8 cellular contexts compared by ENCODE assay signal in genomic region chr3:48716508-48716981, GRCh38. TPM values are rescaled to one million over a fixed set of nuclear protein-coding genes. Genes with fewer than 3 reads are reported as not detected.
DNase-seq lines count a peak whose midpoint lies in the region; ATAC-seq and TF ChIP-seq lines count a peak whose summit lies in the region.

No MANE protein-coding gene starts in this region.

- H3K4me1 Mint-ChIP-seq in naive thymus-derived CD8-positive, alpha-beta T cell = peaks cover 17 to 52% (median 48%) of the 10 kb centered on the region in 4 donors

- POLR2A ChIA-PET in naive thymus-derived CD8-positive, alpha-beta T cell (lab: Charles Lee) = interaction anchor here (0.6 to 2.2 kb wide), 14 partner anchors 13 to 754 kb away, joined by 3 to 11 read pairs (median 4); partner anchors contain the start of genes ARIH2, CCDC51, DAG1 and IMPDH2

- no peak for TF ChIP-seq CTCF in WERI-Rb-1 (IDR thresholded peaks at IDR 0.05; ENCODE audit: low read depth, low read length)

- no peaks in the 10 kb centered on the region for H3K9me3 Mint-ChIP-seq in naive thymus-derived CD8-positive, alpha-beta T cell

- peak overlapping the region; percentile 88 to 99 (median 96) for H3K4me3 Mint-ChIP-seq in naive thymus-derived CD8-positive, alpha-beta T cell

- H3K27ac Mint-ChIP-seq in naive thymus-derived CD8-positive, alpha-beta T cell = peak overlapping the region; percentile 87 to 98 (median 97)

- DNase-seq in NCI-H526 (lab: John Stamatoyannopoulos, UW) (peak; percentile 12 to 51), NCI-H526 treated with DMSO at 0.1 percent for 48 hours (lab: John Stamatoyannopoulos, UW) (no peak), WERI-Rb-1 (no peak), NCI-H446 treated with DMSO at 0.1 percent for 48 hours (lab: John Stamatoyannopoulos, UW) (no peak)
- peak in 7 of 10 donors; percentile 12 to 44 (median 35) for DNase-seq in naive thymus-derived CD8-positive, alpha-beta T cell

- peak; percentile 12 to 28 for ATAC-seq in naive thymus-derived CD8-positive, alpha-beta T cell
- no peak for ATAC-seq in HG02885 (IDR thresholded peaks at IDR 0.05; ENCODE audit: poor library complexity, unreplicated experiment)
- ATAC-seq in GM21515 (IDR thresholded peaks at IDR 0.05; ENCODE audit: unreplicated experiment) = no peak

- peak overlapping the region; percentile 99 for H3K4me3 ChIP-seq in WERI-Rb-1 (ENCODE audit: low read depth, low read length)
- H3K4me3 ChIP-seq in ectodermal cell (ENCODE audit: insufficient read depth, low read depth, low read length) = peak overlapping the region; percentile 85

- peaks cover 0 to 2% (median 0%) of the 10 kb centered on the region in 5 donors for H3K27me3 Mint-ChIP-seq in naive thymus-derived CD8-positive, alpha-beta T cell

- H3K9me3 ChIP-seq in WERI-Rb-1 (ENCODE audit: severe bottlenecking) (no peaks in the 10 kb centered on the region), ectodermal cell (ENCODE audit: control insufficient read depth, low read length) (no peaks in the 10 kb centered on the region)

- H3K27ac ChIP-seq in WERI-Rb-1 = peak overlapping the region; percentile 98
- H3K27ac ChIP-seq in ectodermal cell (ENCODE audit: insufficient read depth, low read depth, low read length, poor library complexity, severe bottlenecking) = peak overlapping the region; percentile 94

- H3K27me3 ChIP-seq in WERI-Rb-1 (ENCODE audit: insufficient read depth, low read depth, severe bottlenecking) (no peaks in the 10 kb centered on the region), ectodermal cell (ENCODE audit: control insufficient read depth, insufficient read depth, low read length, poor library complexity, severe bottlenecking) (no peaks in the 10 kb centered on the region)

- H3K36me3 ChIP-seq in WERI-Rb-1 (peaks cover 49% of the 10 kb centered on the region), ectodermal cell (ENCODE audit: control insufficient read depth, insufficient read depth, low read length) (peaks cover 16% of the 10 kb centered on the region)

- 0% methylated on average over 16 of the region's 16 CpGs for WGBS in ectodermal cell, 2 experiments

- peaks cover 14% of the 10 kb centered on the region for H3K4me1 ChIP-seq in ectodermal cell (ENCODE audit: control insufficient read depth, insufficient read depth, low read length)

- H3K36me3 Mint-ChIP-seq in naive thymus-derived CD8-positive, alpha-beta T cell = peaks cover 4 to 29% (median 11%) of the 10 kb centered on the region in 3 donors

RNA-seq across cellular contexts. Expression of gene IP6K2, which starts 0.5 kb away (rescaled TPM):
- 192 TPM for polyA plus RNA-seq in ectodermal cell (2013, experiment 1 of 4)
- 190 TPM for polyA plus RNA-seq in ectodermal cell (2013, experiment 2 of 4)
- polyA plus RNA-seq in ectodermal cell (2013, experiment 3 of 4) = 178 TPM
- polyA plus RNA-seq in ectodermal cell (2013, experiment 4 of 4) = 214 TPM
- 10 to 100 TPM; 88.1 to 91.5 TPM for total RNA-seq in naive thymus-derived CD8-positive, alpha-beta T cell
- 10 to 100 TPM; 46.4 to 58.8 (median 51.4) TPM for polyA plus RNA-seq in naive thymus-derived CD8-positive, alpha-beta T cell

RNA-seq across cellular contexts. Expression of gene NCKIPSD, which starts 30.8 kb away (rescaled TPM):
- 39.5 TPM for polyA plus RNA-seq in ectodermal cell (2013, experiment 1 of 4)
- 37.0 TPM for polyA plus RNA-seq in ectodermal cell (2013, experiment 2 of 4)
- polyA plus RNA-seq in ectodermal cell (2013, experiment 3 of 4) = 38.5 TPM
- 36.1 TPM for polyA plus RNA-seq in ectodermal cell (2013, experiment 4 of 4)
- total RNA-seq in naive thymus-derived CD8-positive, alpha-beta T cell = 10 to 100 TPM; 18.1 to 18.7 TPM
- 10 to 100 TPM in 1 of 3 donors, 1 to 10 TPM in 2; 8.1 to 14.2 (median 8.5) TPM for polyA plus RNA-seq in naive thymus-derived CD8-positive, alpha-beta T cell

RNA-seq across cellular contexts. Expression of gene CELSR3, which starts 53.9 kb away (rescaled TPM):
- polyA plus RNA-seq in ectodermal cell (2013, experiment 1 of 4) = 26.0 TPM
- 29.7 TPM for polyA plus RNA-seq in ectodermal cell (2013, experiment 2 of 4)
- 18.8 TPM for polyA plus RNA-seq in ectodermal cell (2013, experiment 3 of 4)
- polyA plus RNA-seq in ectodermal cell (2013, experiment 4 of 4) = 24.8 TPM
- 1 to 10 TPM; 7.1 to 7.9 TPM for total RNA-seq in naive thymus-derived CD8-positive, alpha-beta T cell
- under 1 TPM; 0.21 to 0.60 (median 0.42) TPM for polyA plus RNA-seq in naive thymus-derived CD8-positive, alpha-beta T cell

Comparison
In these comparisons a context has a peak if more than half of its experiments do, and no peak if none do; other contexts are left out.
1. DNase-seq: peak in NCI-H526 (2 of 2) and naive thymus-derived CD8-positive, alpha-beta T cell (7 of 10); none in NCI-H526 treated with DMSO at 0.1 percent for 48 hours (single experiment), WERI-Rb-1 (single experiment) and NCI-H446 treated with DMSO at 0.1 percent for 48 hours (single experiment).
2. ATAC-seq: peak in naive thymus-derived CD8-positive, alpha-beta T cell (2 of 2); none in HG02885 (single experiment) and GM21515 (single experiment).